ENCODE assay signal across 8 cellular contexts in genomic region chr15:90482124-90483011, GRCh38.
DNase-seq lines count a peak whose midpoint lies in the region; ATAC-seq, FAIRE-seq and TF ChIP-seq lines count a peak whose summit lies in the region.

No MANE protein-coding gene starts in this region.

- no peaks in the 10 kb centered on the region for H3K4me1 Mint-ChIP-seq in nephron

- peak; percentile 77 for TF ChIP-seq CTCF in 22Rv1 (IDR thresholded peaks at IDR 0.05)
- peak; percentile 74 for TF ChIP-seq CTCF in GM10266 (IDR thresholded peaks at IDR 0.05; ENCODE audit: control insufficient read depth, insufficient read depth, low read depth, missing control alignments)
- peak; percentile 76 to 85 (median 83) for TF ChIP-seq CTCF in nephron (IDR thresholded peaks at IDR 0.05; ENCODE audit: unreplicated experiment in 3 of 3)

- no peak overlapping the region for H3K27ac Mint-ChIP-seq in nephron

- DNase-seq in GM10266 (ENCODE audit: extremely low spot score) (peak; percentile 24), NCI-H69 (lab: John Stamatoyannopoulos, UW) (peak; percentile 8), fibroblast of gingiva (ENCODE audit: low read depth) (peak; percentile 49), urothelium cell line (ENCODE audit: low spot score) (peak; percentile 30)
- DNase-seq in activated CD8-positive, alpha-beta memory T cell treated with anti-CD3 and anti-CD28 coated beads, Interleukin-2, amount 50 U/mL, for 4 hours, result peak; percentile 41

- no peak overlapping the region for H3K27ac ChIP-seq in 22Rv1

- FAIRE-seq in urothelium cell line (lab: Jason Lieb, UNC), result no peak

- peaks cover 41% of the 10 kb centered on the region for H3K36me3 Mint-ChIP-seq in nephron (ENCODE audit: low read depth)

- H3K9me3 Mint-ChIP-seq in nephron, result no peaks in the 10 kb centered on the region

- H3K27me3 Mint-ChIP-seq in nephron (ENCODE audit: low read depth), result no peaks in the 10 kb centered on the region

- no peak for ATAC-seq in GM21717 (IDR thresholded peaks at IDR 0.05; ENCODE audit: unreplicated experiment)

- no peak overlapping the region for H3K4me3 Mint-ChIP-seq in nephron
